In the genomic region with DNA sequence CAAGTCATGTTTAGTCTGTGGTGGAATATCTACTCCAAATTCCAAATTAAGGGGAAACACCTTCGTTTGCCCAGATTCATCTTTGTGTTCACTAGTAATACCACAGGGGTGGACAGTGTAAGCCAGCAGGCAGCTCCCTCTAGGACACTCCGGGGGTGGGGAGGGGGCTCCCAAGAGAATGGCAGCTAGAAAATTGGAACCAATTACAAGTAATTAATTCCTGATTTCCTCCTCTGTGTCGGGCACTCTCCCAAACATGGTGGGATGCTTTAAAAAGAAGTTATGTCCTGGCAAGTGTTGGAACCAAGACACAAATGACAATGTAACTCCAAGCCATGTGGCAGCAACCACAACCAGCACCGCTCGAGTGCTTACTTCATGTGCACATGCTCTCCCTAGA, we compare ENCODE assay signal across 22 cellular contexts. TPM values are rescaled to one million over a fixed set of nuclear protein-coding genes. Genes with fewer than 3 reads are reported as not detected.
DNase-seq lines count a peak whose midpoint lies in the region; ATAC-seq and TF ChIP-seq lines count a peak whose summit lies in the region.
"Had no signal": no experiment of that assay in that cellular context is flagged by ENCODE, and none has a peak within 500 bp of the region (broad histone marks: within the 10 kb centered on the region; RNA-seq: fewer than 3 reads in every experiment).

No MANE protein-coding gene starts in this region.

- no peak for DNase-seq in left ventricle myocardium inferior
- DNase-seq in left ventricle myocardium superior = no peak
- no peak for DNase-seq in hepatocyte (ENCODE audit: low spot score)
- DNase-seq in sigmoid colon = peak; percentile 54
- DNase-seq in NCI-H510A treated with DMSO at 0.1 percent for 48 hours (lab: John Stamatoyannopoulos, UW) = no peak
- no peak for DNase-seq in stimulated activated CD4-positive, alpha-beta T cell treated with anti-CD3 and anti-CD28 coated beads, Interleukin-15, amount 100 ng/mL, for 24 hours
- no peak for DNase-seq in RPMI8226
- no peak for DNase-seq in activated naive CD4-positive, alpha-beta T cell treated with anti-CD3 and anti-CD28 coated beads, Interleukin-2, amount 50 U/mL, for 72 hours (ENCODE audit: low spot score in 2 of 2)
- DNase-seq: activated gamma-delta T cell; amygdala; Calu3; effector memory CD4-positive, alpha-beta T cell; GOT3; kidney; NCI-H1436 treated with DMSO at 0.1 percent for 48 hours; NCI-H748 treated with DMSO at 0.1 percent for 48 hours; SIG-M5; stimulated activated naive B cell treated with anti-CD40 and anti-IgM and Interleukin-4, amounts not matched to agents 10 μg/mL and 1 μg/mL and 100 μg/mL, for 72 hours; upper lobe of right lung had no signal

- H3K36me3 ChIP-seq in left ventricle myocardium inferior (no peaks in the 10 kb centered on the region), hepatocyte (replicated peaks; ENCODE audit: insufficient read depth, low read depth) (no peaks in the 10 kb centered on the region), sigmoid colon (no peaks in the 10 kb centered on the region)
- H3K36me3 ChIP-seq: BLaER1 treated with 17β-estradiol and CSF1 and Interleukin-3, amounts not matched to agents 10 nM and 100 nM; upper lobe of right lung had no signal

- H3K4me3 ChIP-seq in left ventricle myocardium inferior = peak overlapping the region; percentile 83
- H3K4me3 ChIP-seq in hepatocyte = no peak overlapping the region
- H3K4me3 ChIP-seq in sigmoid colon = peak overlapping the region in 1 of 4 donors; percentile 2
- H3K4me3 ChIP-seq: BLaER1 treated with 17β-estradiol and CSF1 and Interleukin-3, amounts not matched to agents 10 nM and 100 nM; upper lobe of right lung had no signal

- H3K4me1 ChIP-seq in left ventricle myocardium inferior = peaks cover 100% of the 10 kb centered on the region
- peaks cover 25% of the 10 kb centered on the region for H3K4me1 ChIP-seq in hepatocyte (ENCODE audit: insufficient read depth)
- peaks cover 0 to 90% (median 90%) of the 10 kb centered on the region in 4 donors for H3K4me1 ChIP-seq in sigmoid colon

- H3K27ac Mint-ChIP-seq in activated naive CD4-positive, alpha-beta T cell treated with anti-CD3 and anti-CD28 coated beads, Interleukin-2, amount 50 U/mL, for 72 hours = no peak overlapping the region
- H3K27ac Mint-ChIP-seq: stimulated activated naive B cell treated with anti-CD40 and anti-IgM and Interleukin-4, amounts not matched to agents 10 μg/mL and 1 μg/mL and 100 μg/mL, for 72 hours; T-helper 1 cell treated with Interleukin-12 subunit alpha and Interleukin-12 subunit beta and Interleukin-4 antibody, amounts not matched to agents 30 μg/mL and 1 μg/mL, for 36 hours had no signal

- no peak for TF ChIP-seq POLR2A in sigmoid colon (IDR thresholded peaks at IDR 0.05)

- H3K27ac ChIP-seq in left ventricle myocardium inferior (replicated peaks) (peak overlapping the region; percentile 97), hepatocyte (peak overlapping the region; percentile 62), sigmoid colon (peak overlapping the region; percentile 98 to 100 (median 99))
- H3K27ac ChIP-seq: BLaER1 treated with 17β-estradiol and CSF1 and Interleukin-3, amounts not matched to agents 10 nM and 100 nM; upper lobe of right lung had no signal

- TF ChIP-seq EP300 in sigmoid colon (IDR thresholded peaks at IDR 0.05) = no peak

- H4K20me1 ChIP-seq in hepatocyte (ENCODE audit: insufficient read depth, poor library complexity, severe bottlenecking) = no peaks in the 10 kb centered on the region

- TF ChIP-seq CTCF in left ventricle myocardium inferior (IDR thresholded peaks at IDR 0.05; ENCODE audit: borderline replicate concordance) = no peak
- no peak for TF ChIP-seq CTCF in hepatocyte (IDR thresholded peaks at IDR 0.05; ENCODE audit: poor library complexity)
- no peak for TF ChIP-seq CTCF in sigmoid colon (IDR thresholded peaks at IDR 0.05)

- H3K9me3 Mint-ChIP-seq in activated naive CD4-positive, alpha-beta T cell treated with anti-CD3 and anti-CD28 coated beads, Interleukin-2, amount 50 U/mL, for 72 hours = no peaks in the 10 kb centered on the region
- H3K9me3 Mint-ChIP-seq: stimulated activated naive B cell treated with anti-CD40 and anti-IgM and Interleukin-4, amounts not matched to agents 10 μg/mL and 1 μg/mL and 100 μg/mL, for 72 hours; T-helper 1 cell treated with Interleukin-12 subunit alpha and Interleukin-12 subunit beta and Interleukin-4 antibody, amounts not matched to agents 30 μg/mL and 1 μg/mL, for 36 hours had no signal

- H3K27me3 ChIP-seq in left ventricle myocardium inferior (ENCODE audit: low read depth) = no peaks in the 10 kb centered on the region
- H3K27me3 ChIP-seq in hepatocyte = no peaks in the 10 kb centered on the region
- H3K27me3 ChIP-seq in sigmoid colon = no peaks in the 10 kb centered on the region

- H3K4me2 ChIP-seq in hepatocyte = peak overlapping the region; percentile 8
- H3K4me2 ChIP-seq: BLaER1 treated with 17β-estradiol and CSF1 and Interleukin-3, amounts not matched to agents 10 nM and 100 nM had no signal

- no peaks in the 10 kb centered on the region for H3K9me3 ChIP-seq in left ventricle myocardium inferior (replicated peaks)
- H3K9me3 ChIP-seq in hepatocyte (ENCODE audit: low read depth) = no peaks in the 10 kb centered on the region
- no peaks in the 10 kb centered on the region for H3K9me3 ChIP-seq in sigmoid colon
- H3K9me3 ChIP-seq: BLaER1 treated with 17β-estradiol and CSF1 and Interleukin-3, amounts not matched to agents 10 nM and 100 nM; upper lobe of right lung had no signal

- H3K36me3 Mint-ChIP-seq in activated naive CD4-positive, alpha-beta T cell treated with anti-CD3 and anti-CD28 coated beads, Interleukin-2, amount 50 U/mL, for 72 hours = no peaks in the 10 kb centered on the region
- H3K36me3 Mint-ChIP-seq: stimulated activated naive B cell treated with anti-CD40 and anti-IgM and Interleukin-4, amounts not matched to agents 10 μg/mL and 1 μg/mL and 100 μg/mL, for 72 hours had no signal

- 52% methylated on average over 5 of the region's 5 CpGs for WGBS in hepatocyte (ENCODE audit: low lambda C conversion rate, missing lambda C conversion rate)
- WGBS in sigmoid colon, 2 donors = 55 to 66% methylated on average over 5 of the region's 5 CpGs

- intact Hi-C loops in left ventricle myocardium inferior (cut with micrococcal nuclease) (loop anchor here (10.0 kb wide), 2 partner anchors 76 to 114 kb away; no protein-coding TSS in a partner anchor), left ventricle myocardium superior (cut with micrococcal nuclease) (loop anchor here (10.0 kb wide), 2 partner anchors 66 to 114 kb away; no protein-coding TSS in a partner anchor), sigmoid colon (cut with DNase I) (loop anchor here (2.0 kb wide), 1 partner anchor 50 kb away; no protein-coding TSS in a partner anchor)

- H3K79me2 ChIP-seq in hepatocyte = peaks cover 52% of the 10 kb centered on the region

- no peak overlapping the region for H2AFZ ChIP-seq in hepatocyte

- no peaks in the 10 kb centered on the region for H3K9me2 ChIP-seq in hepatocyte (replicated peaks; ENCODE audit: insufficient read depth)

- no peak for ATAC-seq in left ventricle myocardium superior
- no peak for ATAC-seq in activated naive CD4-positive, alpha-beta T cell treated with anti-CD3 and anti-CD28 coated beads, Interleukin-2, amount 50 U/mL, for 72 hours
- ATAC-seq: HepG2; stimulated activated naive B cell treated with anti-CD40 and anti-IgM and Interleukin-4, amounts not matched to agents 10 μg/mL and 1 μg/mL and 100 μg/mL, for 72 hours; upper lobe of right lung had no signal

RNA-seq across cellular contexts. Expression of a gene that starts 5.9 kb away (rescaled TPM):
- total RNA-seq in left ventricle myocardium inferior (120 TPM), left ventricle myocardium superior (119 TPM), hepatocyte (223 and 269 TPM in 2 replicates), sigmoid colon (100 to 1,000 TPM; 235 to 598 (median 350) TPM)
- polyA plus RNA-seq in hepatocyte (138 and 140 TPM in 2 replicates), sigmoid colon (10 to 100 TPM in 2 of 3 donors, 1 to 10 TPM in 1; 9.2 to 60.5 (median 10.8) TPM)
- total RNA-seq in activated naive CD4-positive, alpha-beta T cell treated with anti-CD3 and anti-CD28 coated beads, Interleukin-2, amount 50 U/mL, for 72 hours = under 1 TPM in 1 of 2 donors, not detected in 1; 0.14 TPM
- total RNA-seq: HepG2 had no signal
- polyA plus RNA-seq: HepG2 had no signal

RNA-seq across cellular contexts. Expression of a gene that starts 6.0 kb away (rescaled TPM):
- 117 TPM for total RNA-seq in left ventricle myocardium inferior
- total RNA-seq in left ventricle myocardium superior = 126 TPM
- total RNA-seq in hepatocyte = 126 and 171 TPM in 2 replicates
- polyA plus RNA-seq in hepatocyte = 220 and 221 TPM in 2 replicates
- 1,000 to 10,000 TPM in 1 of 4 donors, 100 to 1,000 TPM in 3; 306 to 1,039 (median 489) TPM for total RNA-seq in sigmoid colon
- 10 to 100 TPM; 24.0 to 83.5 (median 25.2) TPM for polyA plus RNA-seq in sigmoid colon
- total RNA-seq in activated naive CD4-positive, alpha-beta T cell treated with anti-CD3 and anti-CD28 coated beads, Interleukin-2, amount 50 U/mL, for 72 hours = under 1 TPM in 1 of 2 donors, not detected in 1; 0.84 TPM

Comparison
In these comparisons a context has a peak if more than half of its experiments do, and no peak if none do; other contexts are left out.
1. RNA of a gene that starts 5.9 kb away (total RNA-seq): 235 to 598 TPM in sigmoid colon, 223 to 269 TPM in hepatocyte, 120 TPM in left ventricle myocardium inferior (single experiment) and 119 TPM in left ventricle myocardium superior (single experiment); 0.14 TPM in activated naive CD4-positive, alpha-beta T cell treated with anti-CD3 and anti-CD28 coated beads, Interleukin-2, amount 50 U/mL, for 72 hours; every median in the first group is over 100 times any median in the second.
2. RNA of a gene that starts 6.0 kb away (total RNA-seq): 306 to 1,039 TPM in sigmoid colon, 126 to 171 TPM in hepatocyte, 126 TPM in left ventricle myocardium superior (single experiment) and 117 TPM in left ventricle myocardium inferior (single experiment); 0.84 TPM in activated naive CD4-positive, alpha-beta T cell treated with anti-CD3 and anti-CD28 coated beads, Interleukin-2, amount 50 U/mL, for 72 hours; every median in the first group is over 10 times any median in the second.
3. Peak in every context shown above with its lines, with median percentiles within 50 percentile points of each other: H3K27ac ChIP-seq.